8 cellular contexts compared by ENCODE assay signal in the genomic region with DNA sequence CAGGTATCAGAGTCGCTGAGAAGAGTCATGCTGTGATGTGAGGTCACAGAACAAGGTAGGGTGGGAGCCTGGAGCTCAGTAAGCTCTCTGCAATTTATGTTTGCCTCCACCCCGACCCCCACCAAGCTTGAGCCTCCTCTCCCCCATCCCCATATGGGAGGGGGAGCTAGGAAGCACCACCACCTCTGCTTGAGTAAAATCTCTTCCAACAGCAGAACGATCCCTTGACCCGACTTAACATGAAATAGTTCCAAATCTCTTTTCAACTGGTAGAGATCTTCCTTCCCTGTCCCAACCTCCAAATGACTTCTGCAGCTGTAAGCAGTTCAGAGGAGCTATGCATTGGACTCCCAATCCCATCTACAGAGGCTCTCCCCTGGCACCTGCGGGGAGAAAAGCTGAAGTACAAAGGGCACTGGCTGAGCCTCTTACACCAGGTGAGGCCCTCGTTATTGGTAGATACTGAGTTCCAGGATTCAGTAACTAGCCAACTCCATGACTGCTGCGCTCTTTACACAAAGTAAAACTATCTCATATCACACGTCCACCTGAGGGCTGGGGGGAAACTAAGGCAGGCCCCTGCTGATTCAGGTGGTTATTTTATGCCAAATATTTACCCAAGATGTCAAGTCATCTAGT. TPM values are rescaled to one million over a fixed set of nuclear protein-coding genes. Genes with fewer than 3 reads are reported as not detected.
DNase-seq lines count a peak whose midpoint lies in the region; ATAC-seq and TF ChIP-seq lines count a peak whose summit lies in the region.

No MANE protein-coding gene starts in this region.

- CTCF ChIA-PET in naive thymus-derived CD4-positive, alpha-beta T cell (lab: Charles Lee): interaction anchor here (1.3 kb wide), 1 partner anchor 10 kb away, joined by 4 read pairs; no protein-coding TSS in a partner anchor

- TF ChIP-seq POLR2A in GM19193 (IDR thresholded peaks at IDR 0.05; ENCODE audit: extremely low read depth, insufficient read depth, insufficient read length): peak; percentile 71

- POLR2A ChIA-PET in naive thymus-derived CD4-positive, alpha-beta T cell (lab: Charles Lee): interaction anchor here (0.7 to 7.5 kb wide), 16 partner anchors 9 to 1511 kb away, joined by 3 to 65 read pairs (median 5); a partner anchor contains a TSS

- H3K9ac ChIP-seq in colonic mucosa (ENCODE audit: low read depth in 2 of 2, low read length in 2 of 2): peak overlapping the region in 1 of 2 donors; percentile 98

- peak overlapping the region; percentile 91 to 100 (median 98) for H3K4me3 Mint-ChIP-seq in naive thymus-derived CD4-positive, alpha-beta T cell

- ATAC-seq in naive thymus-derived CD4-positive, alpha-beta T cell: no peak
- ATAC-seq in GM21717 (IDR thresholded peaks at IDR 0.05; ENCODE audit: unreplicated experiment): no peak

- intact Hi-C loops in colonic mucosa (cut with DNase I): no loop called here
- intact Hi-C loops in naive thymus-derived CD4-positive, alpha-beta T cell (cut with micrococcal nuclease): no loop called here

- H3K9me3 ChIP-seq in colonic mucosa: no peaks in the 10 kb centered on the region
- no peaks in the 10 kb centered on the region for H3K9me3 ChIP-seq in naive thymus-derived CD4-positive, alpha-beta T cell (ENCODE audit: control insufficient read depth in 2 of 3, low read length in 3 of 3)

- H3K4me3 ChIP-seq in colonic mucosa: peak overlapping the region; percentile 72
- peak overlapping the region; percentile 77 for H3K4me3 ChIP-seq in naive thymus-derived CD4-positive, alpha-beta T cell (ENCODE audit: low read length)

- DNase-seq in colonic mucosa: peak; percentile 59
- peak in 2 of 9 donors; percentile 27 to 31 for DNase-seq in naive thymus-derived CD4-positive, alpha-beta T cell
- DNase-seq in cortex of kidney (lab: John Stamatoyannopoulos, UW): no peak
- no peak for DNase-seq in AG20443 (ENCODE audit: low spot score)
- DNase-seq in activated CD4-positive, alpha-beta T cell treated with anti-CD3 and anti-CD28 coated beads, Interleukin-2, amount 50 U/mL, for 1 hour: no peak

- no peak for TF ChIP-seq CTCF in colonic mucosa (IDR thresholded peaks at IDR 0.05)

- H3K4me1 Mint-ChIP-seq in naive thymus-derived CD4-positive, alpha-beta T cell: peaks cover 22 to 40% (median 35%) of the 10 kb centered on the region in 7 donors

- H3K36me3 Mint-ChIP-seq in naive thymus-derived CD4-positive, alpha-beta T cell: peaks cover 10 to 41% (median 34%) of the 10 kb centered on the region in 5 donors

- H3K4me1 ChIP-seq in colonic mucosa: peaks cover 5% of the 10 kb centered on the region
- H3K4me1 ChIP-seq in naive thymus-derived CD4-positive, alpha-beta T cell (ENCODE audit: control insufficient read depth in 2 of 2, insufficient read depth in 2 of 2, low read length in 2 of 2): peaks cover 12 to 16% of the 10 kb centered on the region in 2 donors

- peak overlapping the region; percentile 92 to 99 (median 95) for H3K27ac Mint-ChIP-seq in naive thymus-derived CD4-positive, alpha-beta T cell

- no peaks in the 10 kb centered on the region for H3K27me3 ChIP-seq in colonic mucosa
- H3K27me3 ChIP-seq in naive thymus-derived CD4-positive, alpha-beta T cell (ENCODE audit: control insufficient read depth in 2 of 2, insufficient read depth in 2 of 2, low read length in 2 of 2): no peaks in the 10 kb centered on the region

- peaks cover 0 to 19% (median 0%) of the 10 kb centered on the region in 11 donors for H3K9me3 Mint-ChIP-seq in naive thymus-derived CD4-positive, alpha-beta T cell

- peaks cover 0 to 15% (median 0%) of the 10 kb centered on the region in 5 donors for H3K27me3 Mint-ChIP-seq in naive thymus-derived CD4-positive, alpha-beta T cell

- peaks cover 16% of the 10 kb centered on the region for H3K36me3 ChIP-seq in colonic mucosa
- H3K36me3 ChIP-seq in naive thymus-derived CD4-positive, alpha-beta T cell (ENCODE audit: control insufficient read depth in 2 of 3, insufficient read depth in 3 of 3, low read length in 3 of 3): peaks cover 19 to 34% (median 22%) of the 10 kb centered on the region in 3 experiments

- H3K27ac ChIP-seq in colonic mucosa: peak overlapping the region; percentile 93
- peak overlapping the region; percentile 68 for H3K27ac ChIP-seq in naive thymus-derived CD4-positive, alpha-beta T cell (ENCODE audit: low read depth, low read length)

TF ChIP-seq in PFSK-1, 5 proteins besides CTCF, POLR2A, EP300 and RAD21:
- TF ChIP-seq SIN3A (IDR thresholded peaks at IDR 0.05; ENCODE audit: borderline replicate concordance, insufficient read depth, low read length) (0 out of 2 replicates have a peak, but pooled peaks have one; percentile 7), POLR2AphosphoS5 (IDR thresholded peaks at IDR 0.05; ENCODE audit: low read depth, low read length) (peak; percentile 85), FOXP2 (optimal IDR thresholded peaks at IDR 0.05; ENCODE audit: borderline replicate concordance, extremely low read depth, extremely low read length, insufficient read depth) (no peak)

RNA-seq across cellular contexts. Expression of a gene that starts 3.4 kb away (rescaled TPM):
- polyA plus RNA-seq in PFSK-1 (2012; ENCODE audit: insufficient read length, low read depth): 8,081 TPM
- 1,000 to 10,000 TPM; 4,489 to 4,790 TPM for total RNA-seq in colonic mucosa
- total RNA-seq in naive thymus-derived CD4-positive, alpha-beta T cell: 1,000 to 10,000 TPM in 4 of 5 experiments, 100 to 1,000 TPM in 1; 971 to 4,639 (median 1,185) TPM
- 1,000 to 10,000 TPM; 1,098 to 1,433 TPM for polyA plus RNA-seq in naive thymus-derived CD4-positive, alpha-beta T cell

RNA-seq across cellular contexts. Expression of a gene that starts 19.0 kb away (rescaled TPM):
- polyA plus RNA-seq in PFSK-1 (2012; ENCODE audit: insufficient read length, low read depth): 1.6 TPM
- 1 to 10 TPM; 1.0 to 2.2 TPM for total RNA-seq in colonic mucosa
- total RNA-seq in naive thymus-derived CD4-positive, alpha-beta T cell: 1 to 10 TPM in 2 of 5 experiments, under 1 TPM in 3; 0.56 to 1.6 (median 0.70) TPM
- polyA plus RNA-seq in naive thymus-derived CD4-positive, alpha-beta T cell: not detected

RNA-seq across cellular contexts. Expression of a gene that starts 43.0 kb away (rescaled TPM):
- 63.5 TPM for polyA plus RNA-seq in PFSK-1 (2012; ENCODE audit: insufficient read length, low read depth)
- 10 to 100 TPM; 16.5 to 34.3 TPM for total RNA-seq in colonic mucosa
- 10 to 100 TPM; 28.8 to 57.0 (median 43.6) TPM for total RNA-seq in naive thymus-derived CD4-positive, alpha-beta T cell
- 10 to 100 TPM in 1 of 2 donors, 1 to 10 TPM in 1; 9.0 to 20.1 TPM for polyA plus RNA-seq in naive thymus-derived CD4-positive, alpha-beta T cell
